ENCODE assay signal across 2 cellular contexts in the genomic region with DNA sequence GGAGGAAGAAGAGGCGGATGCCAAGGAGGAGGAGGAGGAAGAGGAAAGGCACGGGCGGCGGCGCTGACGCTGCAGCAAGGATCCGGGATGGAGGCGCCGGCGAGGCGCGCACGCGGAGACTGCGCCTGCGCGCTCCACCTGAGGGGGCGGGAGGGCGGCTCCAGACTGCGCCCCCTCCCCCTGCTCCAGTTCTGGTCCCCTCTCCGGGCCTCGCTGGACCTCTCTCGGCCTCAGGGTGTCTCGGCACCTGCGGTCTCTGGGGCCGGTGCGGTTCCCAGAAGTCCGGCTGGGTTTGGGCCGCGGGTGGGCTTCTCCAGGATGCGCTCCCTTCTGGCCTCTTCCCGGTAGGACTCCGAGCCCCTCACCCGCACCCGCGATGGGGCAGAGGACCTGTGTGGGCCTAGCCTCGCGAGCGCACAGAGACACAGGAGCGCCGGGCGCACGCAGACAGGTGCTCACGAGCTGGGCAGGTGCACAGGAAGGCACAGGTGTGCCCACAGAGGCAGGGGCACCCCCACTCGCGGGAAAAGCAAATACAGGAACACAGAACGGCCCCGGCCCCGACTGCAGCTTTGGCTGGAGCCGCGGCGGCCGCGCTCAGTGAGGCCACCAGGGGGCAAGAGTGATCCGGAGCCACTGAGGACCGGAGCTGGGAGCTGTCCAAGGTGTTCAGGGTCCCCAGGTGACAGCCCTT.
A peak's percentile ranks its signal among the peaks of the same experiment; 100 is the strongest.
TF ChIP-seq lines count a peak whose summit lies in the region.

A gene with protein sequence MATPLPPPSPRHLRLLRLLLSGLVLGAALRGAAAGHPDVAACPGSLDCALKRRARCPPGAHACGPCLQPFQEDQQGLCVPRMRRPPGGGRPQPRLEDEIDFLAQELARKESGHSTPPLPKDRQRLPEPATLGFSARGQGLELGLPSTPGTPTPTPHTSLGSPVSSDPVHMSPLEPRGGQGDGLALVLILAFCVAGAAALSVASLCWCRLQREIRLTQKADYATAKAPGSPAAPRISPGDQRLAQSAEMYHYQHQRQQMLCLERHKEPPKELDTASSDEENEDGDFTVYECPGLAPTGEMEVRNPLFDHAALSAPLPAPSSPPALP (minus strand): TSS at position 84 of the 694 bp plus-strand sequence. CDS start 188 bp downstream, outside the sequence.

TF ChIP-seq in A549, 52 proteins besides CTCF, POLR2A, EP300 and RAD21 (continued from another document and continues in another):
- TF ChIP-seq, protein P1, sequence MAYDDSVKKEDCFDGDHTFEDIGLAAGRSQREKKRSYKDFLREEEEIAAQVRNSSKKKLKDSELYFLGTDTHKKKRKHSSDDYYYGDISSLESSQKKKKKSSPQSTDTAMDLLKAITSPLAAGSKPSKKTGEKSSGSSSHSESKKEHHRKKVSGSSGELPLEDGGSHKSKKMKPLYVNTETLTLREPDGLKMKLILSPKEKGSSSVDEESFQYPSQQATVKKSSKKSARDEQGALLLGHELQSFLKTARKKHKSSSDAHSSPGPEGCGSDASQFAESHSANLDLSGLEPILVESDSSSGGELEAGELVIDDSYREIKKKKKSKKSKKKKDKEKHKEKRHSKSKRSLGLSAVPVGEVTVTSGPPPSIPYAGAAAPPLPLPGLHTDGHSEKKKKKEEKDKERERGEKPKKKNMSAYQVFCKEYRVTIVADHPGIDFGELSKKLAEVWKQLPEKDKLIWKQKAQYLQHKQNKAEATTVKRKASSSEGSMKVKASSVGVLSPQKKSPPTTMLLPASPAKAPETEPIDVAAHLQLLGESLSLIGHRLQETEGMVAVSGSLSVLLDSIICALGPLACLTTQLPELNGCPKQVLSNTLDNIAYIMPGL (CRISPR knock-in tag; IDR thresholded peaks at IDR 0.05; ENCODE audit: borderline replicate concordance), result no peak
- TF ChIP-seq RNF2 (IDR thresholded peaks at IDR 0.05; ENCODE audit: borderline replicate concordance, low read depth) (no peak), ESRRA (IDR thresholded peaks at IDR 0.05; ENCODE audit: borderline replicate concordance, low read length) (no peak), FOSB (CRISPR knock-in tag; IDR thresholded peaks at IDR 0.05) (no peak), TFCP2L1 (CRISPR knock-in tag; IDR thresholded peaks at IDR 0.05) (no peak), JUNB (IDR thresholded peaks at IDR 0.05) (no peak), FOXS1 (CRISPR knock-in tag; IDR thresholded peaks at IDR 0.05) (no peak), KDM1A (IDR thresholded peaks at IDR 0.05; ENCODE audit: low read depth) (no peak), SMC3 (IDR thresholded peaks at IDR 0.05) (peak; percentile 84), RARB (CRISPR knock-in tag; IDR thresholded peaks at IDR 0.05) (no peak), CEBPB (IDR thresholded peaks at IDR 0.05) (no peak), CBX8 (IDR thresholded peaks at IDR 0.05) (no peak), ZC3H11A (IDR thresholded peaks at IDR 0.05) (no peak), CHD2 (IDR thresholded peaks at IDR 0.05; ENCODE audit: low read length, partially characterized antibody) (no peak), NFE2L2 (conservative IDR thresholded peaks at IDR 0.05; ENCODE audit: low read length) (no peak)
- TF ChIP-seq, protein P2, sequence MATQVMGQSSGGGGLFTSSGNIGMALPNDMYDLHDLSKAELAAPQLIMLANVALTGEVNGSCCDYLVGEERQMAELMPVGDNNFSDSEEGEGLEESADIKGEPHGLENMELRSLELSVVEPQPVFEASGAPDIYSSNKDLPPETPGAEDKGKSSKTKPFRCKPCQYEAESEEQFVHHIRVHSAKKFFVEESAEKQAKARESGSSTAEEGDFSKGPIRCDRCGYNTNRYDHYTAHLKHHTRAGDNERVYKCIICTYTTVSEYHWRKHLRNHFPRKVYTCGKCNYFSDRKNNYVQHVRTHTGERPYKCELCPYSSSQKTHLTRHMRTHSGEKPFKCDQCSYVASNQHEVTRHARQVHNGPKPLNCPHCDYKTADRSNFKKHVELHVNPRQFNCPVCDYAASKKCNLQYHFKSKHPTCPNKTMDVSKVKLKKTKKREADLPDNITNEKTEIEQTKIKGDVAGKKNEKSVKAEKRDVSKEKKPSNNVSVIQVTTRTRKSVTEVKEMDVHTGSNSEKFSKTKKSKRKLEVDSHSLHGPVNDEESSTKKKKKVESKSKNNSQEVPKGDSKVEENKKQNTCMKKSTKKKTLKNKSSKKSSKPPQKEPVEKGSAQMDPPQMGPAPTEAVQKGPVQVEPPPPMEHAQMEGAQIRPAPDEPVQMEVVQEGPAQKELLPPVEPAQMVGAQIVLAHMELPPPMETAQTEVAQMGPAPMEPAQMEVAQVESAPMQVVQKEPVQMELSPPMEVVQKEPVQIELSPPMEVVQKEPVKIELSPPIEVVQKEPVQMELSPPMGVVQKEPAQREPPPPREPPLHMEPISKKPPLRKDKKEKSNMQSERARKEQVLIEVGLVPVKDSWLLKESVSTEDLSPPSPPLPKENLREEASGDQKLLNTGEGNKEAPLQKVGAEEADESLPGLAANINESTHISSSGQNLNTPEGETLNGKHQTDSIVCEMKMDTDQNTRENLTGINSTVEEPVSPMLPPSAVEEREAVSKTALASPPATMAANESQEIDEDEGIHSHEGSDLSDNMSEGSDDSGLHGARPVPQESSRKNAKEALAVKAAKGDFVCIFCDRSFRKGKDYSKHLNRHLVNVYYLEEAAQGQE (IDR thresholded peaks at IDR 0.05), result peak; percentile 95
- TF ChIP-seq, protein P3, sequence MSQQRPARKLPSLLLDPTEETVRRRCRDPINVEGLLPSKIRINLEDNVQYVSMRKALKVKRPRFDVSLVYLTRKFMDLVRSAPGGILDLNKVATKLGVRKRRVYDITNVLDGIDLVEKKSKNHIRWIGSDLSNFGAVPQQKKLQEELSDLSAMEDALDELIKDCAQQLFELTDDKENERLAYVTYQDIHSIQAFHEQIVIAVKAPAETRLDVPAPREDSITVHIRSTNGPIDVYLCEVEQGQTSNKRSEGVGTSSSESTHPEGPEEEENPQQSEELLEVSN (IDR thresholded peaks at IDR 0.05; ENCODE audit: borderline replicate concordance, low read depth), result peak; percentile 67
- TF ChIP-seq, protein P4, sequence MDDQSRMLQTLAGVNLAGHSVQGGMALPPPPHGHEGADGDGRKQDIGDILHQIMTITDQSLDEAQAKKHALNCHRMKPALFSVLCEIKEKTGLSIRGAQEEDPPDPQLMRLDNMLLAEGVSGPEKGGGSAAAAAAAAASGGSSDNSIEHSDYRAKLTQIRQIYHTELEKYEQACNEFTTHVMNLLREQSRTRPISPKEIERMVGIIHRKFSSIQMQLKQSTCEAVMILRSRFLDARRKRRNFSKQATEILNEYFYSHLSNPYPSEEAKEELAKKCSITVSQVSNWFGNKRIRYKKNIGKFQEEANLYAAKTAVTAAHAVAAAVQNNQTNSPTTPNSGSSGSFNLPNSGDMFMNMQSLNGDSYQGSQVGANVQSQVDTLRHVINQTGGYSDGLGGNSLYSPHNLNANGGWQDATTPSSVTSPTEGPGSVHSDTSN (IDR thresholded peaks at IDR 0.05), result no peak
- TF ChIP-seq, protein P5, sequence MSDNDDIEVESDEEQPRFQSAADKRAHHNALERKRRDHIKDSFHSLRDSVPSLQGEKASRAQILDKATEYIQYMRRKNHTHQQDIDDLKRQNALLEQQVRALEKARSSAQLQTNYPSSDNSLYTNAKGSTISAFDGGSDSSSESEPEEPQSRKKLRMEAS (IDR thresholded peaks at IDR 0.05), result peak; percentile 50
- TF ChIP-seq, protein P6, sequence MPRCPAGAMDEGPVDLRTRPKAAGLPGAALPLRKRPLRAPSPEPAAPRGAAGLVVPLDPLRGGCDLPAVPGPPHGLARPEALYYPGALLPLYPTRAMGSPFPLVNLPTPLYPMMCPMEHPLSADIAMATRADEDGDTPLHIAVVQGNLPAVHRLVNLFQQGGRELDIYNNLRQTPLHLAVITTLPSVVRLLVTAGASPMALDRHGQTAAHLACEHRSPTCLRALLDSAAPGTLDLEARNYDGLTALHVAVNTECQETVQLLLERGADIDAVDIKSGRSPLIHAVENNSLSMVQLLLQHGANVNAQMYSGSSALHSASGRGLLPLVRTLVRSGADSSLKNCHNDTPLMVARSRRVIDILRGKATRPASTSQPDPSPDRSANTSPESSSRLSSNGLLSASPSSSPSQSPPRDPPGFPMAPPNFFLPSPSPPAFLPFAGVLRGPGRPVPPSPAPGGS (IDR thresholded peaks at IDR 0.05), result no peak

TF ChIP-seq in WTC11, 78 proteins besides CTCF, POLR2A, EP300 and RAD21 (continued from another document and continues in another):
- TF ChIP-seq, protein P7, sequence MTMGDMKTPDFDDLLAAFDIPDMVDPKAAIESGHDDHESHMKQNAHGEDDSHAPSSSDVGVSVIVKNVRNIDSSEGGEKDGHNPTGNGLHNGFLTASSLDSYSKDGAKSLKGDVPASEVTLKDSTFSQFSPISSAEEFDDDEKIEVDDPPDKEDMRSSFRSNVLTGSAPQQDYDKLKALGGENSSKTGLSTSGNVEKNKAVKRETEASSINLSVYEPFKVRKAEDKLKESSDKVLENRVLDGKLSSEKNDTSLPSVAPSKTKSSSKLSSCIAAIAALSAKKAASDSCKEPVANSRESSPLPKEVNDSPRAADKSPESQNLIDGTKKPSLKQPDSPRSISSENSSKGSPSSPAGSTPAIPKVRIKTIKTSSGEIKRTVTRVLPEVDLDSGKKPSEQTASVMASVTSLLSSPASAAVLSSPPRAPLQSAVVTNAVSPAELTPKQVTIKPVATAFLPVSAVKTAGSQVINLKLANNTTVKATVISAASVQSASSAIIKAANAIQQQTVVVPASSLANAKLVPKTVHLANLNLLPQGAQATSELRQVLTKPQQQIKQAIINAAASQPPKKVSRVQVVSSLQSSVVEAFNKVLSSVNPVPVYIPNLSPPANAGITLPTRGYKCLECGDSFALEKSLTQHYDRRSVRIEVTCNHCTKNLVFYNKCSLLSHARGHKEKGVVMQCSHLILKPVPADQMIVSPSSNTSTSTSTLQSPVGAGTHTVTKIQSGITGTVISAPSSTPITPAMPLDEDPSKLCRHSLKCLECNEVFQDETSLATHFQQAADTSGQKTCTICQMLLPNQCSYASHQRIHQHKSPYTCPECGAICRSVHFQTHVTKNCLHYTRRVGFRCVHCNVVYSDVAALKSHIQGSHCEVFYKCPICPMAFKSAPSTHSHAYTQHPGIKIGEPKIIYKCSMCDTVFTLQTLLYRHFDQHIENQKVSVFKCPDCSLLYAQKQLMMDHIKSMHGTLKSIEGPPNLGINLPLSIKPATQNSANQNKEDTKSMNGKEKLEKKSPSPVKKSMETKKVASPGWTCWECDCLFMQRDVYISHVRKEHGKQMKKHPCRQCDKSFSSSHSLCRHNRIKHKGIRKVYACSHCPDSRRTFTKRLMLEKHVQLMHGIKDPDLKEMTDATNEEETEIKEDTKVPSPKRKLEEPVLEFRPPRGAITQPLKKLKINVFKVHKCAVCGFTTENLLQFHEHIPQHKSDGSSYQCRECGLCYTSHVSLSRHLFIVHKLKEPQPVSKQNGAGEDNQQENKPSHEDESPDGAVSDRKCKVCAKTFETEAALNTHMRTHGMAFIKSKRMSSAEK (CRISPR knock-in tag; IDR thresholded peaks at IDR 0.05; ENCODE audit: borderline replicate concordance), result no peak
- TF ChIP-seq ZNF219 (CRISPR knock-in tag; IDR thresholded peaks at IDR 0.05; ENCODE audit: borderline replicate concordance) (peak; percentile 79; the same call in 1 of the 2 replicates), PRRX2 (CRISPR knock-in tag; IDR thresholded peaks at IDR 0.05) (no peak), EMX1 (CRISPR knock-in tag; IDR thresholded peaks at IDR 0.05) (no peak), SMAD4 (CRISPR knock-in tag; IDR thresholded peaks at IDR 0.05) (peak; percentile 78), SP1 (CRISPR knock-in tag; conservative IDR thresholded peaks at IDR 0.05) (peak; percentile 18; the same call in 1 of the 2 replicates), MXD4 (CRISPR knock-in tag; IDR thresholded peaks at IDR 0.05; ENCODE audit: borderline replicate concordance) (no peak), TEAD1 (CRISPR knock-in tag; IDR thresholded peaks at IDR 0.05) (peak; percentile 55; the same call in 1 of the 2 replicates), ETV6 (CRISPR knock-in tag; IDR thresholded peaks at IDR 0.05) (peak; percentile 56; the same call in 1 of the 2 replicates), NR3C1 (CRISPR knock-in tag; conservative IDR thresholded peaks at IDR 0.05; ENCODE audit: low read depth) (no peak), FOXP1 (CRISPR knock-in tag; IDR thresholded peaks at IDR 0.05; ENCODE audit: borderline replicate concordance) (no peak; the same call in none of the 2 replicates), HMGA2 (CRISPR knock-in tag; IDR thresholded peaks at IDR 0.05) (no peak)
- TF ChIP-seq, protein P1 (CRISPR knock-in tag; IDR thresholded peaks at IDR 0.05), result peak; percentile 82
- TF ChIP-seq, protein P8, sequence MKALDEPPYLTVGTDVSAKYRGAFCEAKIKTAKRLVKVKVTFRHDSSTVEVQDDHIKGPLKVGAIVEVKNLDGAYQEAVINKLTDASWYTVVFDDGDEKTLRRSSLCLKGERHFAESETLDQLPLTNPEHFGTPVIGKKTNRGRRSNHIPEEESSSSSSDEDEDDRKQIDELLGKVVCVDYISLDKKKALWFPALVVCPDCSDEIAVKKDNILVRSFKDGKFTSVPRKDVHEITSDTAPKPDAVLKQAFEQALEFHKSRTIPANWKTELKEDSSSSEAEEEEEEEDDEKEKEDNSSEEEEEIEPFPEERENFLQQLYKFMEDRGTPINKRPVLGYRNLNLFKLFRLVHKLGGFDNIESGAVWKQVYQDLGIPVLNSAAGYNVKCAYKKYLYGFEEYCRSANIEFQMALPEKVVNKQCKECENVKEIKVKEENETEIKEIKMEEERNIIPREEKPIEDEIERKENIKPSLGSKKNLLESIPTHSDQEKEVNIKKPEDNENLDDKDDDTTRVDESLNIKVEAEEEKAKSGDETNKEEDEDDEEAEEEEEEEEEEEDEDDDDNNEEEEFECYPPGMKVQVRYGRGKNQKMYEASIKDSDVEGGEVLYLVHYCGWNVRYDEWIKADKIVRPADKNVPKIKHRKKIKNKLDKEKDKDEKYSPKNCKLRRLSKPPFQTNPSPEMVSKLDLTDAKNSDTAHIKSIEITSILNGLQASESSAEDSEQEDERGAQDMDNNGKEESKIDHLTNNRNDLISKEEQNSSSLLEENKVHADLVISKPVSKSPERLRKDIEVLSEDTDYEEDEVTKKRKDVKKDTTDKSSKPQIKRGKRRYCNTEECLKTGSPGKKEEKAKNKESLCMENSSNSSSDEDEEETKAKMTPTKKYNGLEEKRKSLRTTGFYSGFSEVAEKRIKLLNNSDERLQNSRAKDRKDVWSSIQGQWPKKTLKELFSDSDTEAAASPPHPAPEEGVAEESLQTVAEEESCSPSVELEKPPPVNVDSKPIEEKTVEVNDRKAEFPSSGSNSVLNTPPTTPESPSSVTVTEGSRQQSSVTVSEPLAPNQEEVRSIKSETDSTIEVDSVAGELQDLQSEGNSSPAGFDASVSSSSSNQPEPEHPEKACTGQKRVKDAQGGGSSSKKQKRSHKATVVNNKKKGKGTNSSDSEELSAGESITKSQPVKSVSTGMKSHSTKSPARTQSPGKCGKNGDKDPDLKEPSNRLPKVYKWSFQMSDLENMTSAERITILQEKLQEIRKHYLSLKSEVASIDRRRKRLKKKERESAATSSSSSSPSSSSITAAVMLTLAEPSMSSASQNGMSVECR (CRISPR knock-in tag; IDR thresholded peaks at IDR 0.05; ENCODE audit: borderline replicate concordance), result peak; percentile 96
